30 cellular contexts compared by ENCODE assay signal in the genomic region with DNA sequence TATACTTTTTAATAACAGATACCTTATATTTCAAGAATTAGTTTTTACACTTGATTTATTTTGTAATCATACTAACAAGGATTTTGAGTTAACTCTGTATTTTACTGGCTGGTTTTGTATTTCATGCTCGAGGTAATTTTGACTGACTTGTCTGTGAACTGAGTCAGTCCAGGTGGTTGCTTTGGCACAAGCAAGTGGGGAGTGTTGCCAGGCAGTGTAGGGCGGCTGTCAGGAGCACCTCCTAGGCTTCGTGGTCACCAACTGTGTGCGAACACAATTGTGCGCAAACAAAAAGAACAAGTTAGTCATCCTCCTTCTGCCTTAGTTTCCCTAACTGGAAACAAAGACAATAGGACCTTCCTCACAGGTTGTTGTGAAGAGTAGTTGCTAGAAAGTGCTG.
"Had no signal": no experiment of that assay in that cellular context is flagged by ENCODE, and none has a peak within 500 bp of the region (broad histone marks: within the 10 kb centered on the region; RNA-seq: fewer than 3 reads in every experiment).

No MANE protein-coding gene starts in this region.

- H3K4me1 ChIP-seq: adrenal gland, ascending aorta, esophagus muscularis mucosa, heart right ventricle, left lung, lower lobe of right lung, sigmoid colon, suprapubic skin, tibial nerve had no signal

- H3K27me3 ChIP-seq: ascending aorta, dorsolateral prefrontal cortex, esophagus muscularis mucosa, heart right ventricle, left lung, neural progenitor cell, sigmoid colon, suprapubic skin, tibial nerve had no signal

- DNase-seq: activated CD4-positive, alpha-beta T cell treated with anti-CD3 and anti-CD28 coated beads for 48 hours; activated CD4-positive, alpha-beta T cell treated with anti-CD3 and anti-CD28 coated beads, Interleukin-2, amount 50 U/mL, for 48 hours; activated CD8-positive, alpha-beta memory T cell treated with anti-CD3 and anti-CD28 coated beads for 24 hours; activated effector memory CD4-positive, alpha-beta T cell treated with anti-CD3 and anti-CD28 coated beads, Interleukin-2, amount 50 U/mL, for 16 hours; activated naive CD4-positive, alpha-beta T cell treated with anti-CD3 and anti-CD28 coated beads for 36 hours; activated naive CD8-positive, alpha-beta T cell treated with anti-CD3 and anti-CD28 coated beads for 36 hours; activated T-cell treated with anti-CD3 and anti-CD28 coated beads, Interleukin-2, amount 50 U/mL, for 1 hour; adrenal gland; cerebellar nuclear complex; effector memory CD4-positive, alpha-beta T cell; foreskin melanocyte; heart right ventricle; left lung; lower lobe of right lung; mesenchymal stem cell; natural killer cell; sigmoid colon; small intestine; stimulated activated CD4-positive, alpha-beta T cell treated with anti-CD3 and anti-CD28 coated beads, Interleukin-15, amount 100 ng/mL, for 24 hours; stimulated activated CD4-positive, alpha-beta T cell treated with anti-CD3 and anti-CD28 coated beads, Interleukin-2, amount 100 ng/mL, for 24 hours; stimulated activated naive B cell treated with anti-CD40 and anti-IgM and Interleukin-4, amounts not matched to agents 10 μg/mL and 1 μg/mL and 100 μg/mL, for 72 hours; T-helper 9 cell had no signal

- H3K27ac ChIP-seq: adrenal gland, ascending aorta, coronary artery, dorsolateral prefrontal cortex, esophagus muscularis mucosa, heart right ventricle, left lung, lower lobe of right lung, neural progenitor cell, sigmoid colon, suprapubic skin, tibial nerve, VCaP had no signal

- H3K4me3 ChIP-seq: adrenal gland, ascending aorta, coronary artery, dorsolateral prefrontal cortex, esophagus muscularis mucosa, heart right ventricle, left lung, lower lobe of right lung, neural progenitor cell, sigmoid colon, suprapubic skin, tibial nerve had no signal

- ATAC-seq: heart right ventricle; left lung; lower lobe of right lung; natural killer cell; stimulated activated naive B cell treated with anti-CD40 and anti-IgM and Interleukin-4, amounts not matched to agents 10 μg/mL and 1 μg/mL and 100 μg/mL, for 72 hours had no signal

- H3K9me3 ChIP-seq: adrenal gland, ascending aorta, esophagus muscularis mucosa, heart right ventricle, left lung, lower lobe of right lung, sigmoid colon, suprapubic skin, tibial nerve had no signal

- H3K36me3 ChIP-seq: adrenal gland, ascending aorta, esophagus muscularis mucosa, heart right ventricle, left lung, lower lobe of right lung, neural progenitor cell, sigmoid colon, suprapubic skin, tibial nerve had no signal
